In genomic region chr1:218717611-218718010, GRCh38 we compare ENCODE assay signal across 1 cellular context.
TF ChIP-seq lines count a peak whose summit lies in the region.

No MANE protein-coding gene starts in this region.

TF ChIP-seq in IMR-90, 13 proteins besides CTCF, POLR2A, EP300 and RAD21:
- TF ChIP-seq USF2 (IDR thresholded peaks at IDR 0.05; ENCODE audit: low read depth, low read length) (no peak), FOS (IDR thresholded peaks at IDR 0.05; ENCODE audit: low read depth, low read length) (no peak), SMC3 (IDR thresholded peaks at IDR 0.05; ENCODE audit: low read depth, low read length) (no peak), RFX5 (IDR thresholded peaks at IDR 0.05; ENCODE audit: low read depth, low read length) (no peak), RCOR1 (IDR thresholded peaks at IDR 0.05; ENCODE audit: insufficient replicate concordance, low read length) (no peak)
